ENCODE assay signal across 34 cellular contexts in genomic region chrX:147945286-147945685, GRCh38. TPM values are rescaled to one million over a fixed set of nuclear protein-coding genes. Genes with fewer than 3 reads are reported as not detected.
"Had no signal": no experiment of that assay in that cellular context is flagged by ENCODE, and none has a peak within 500 bp of the region (broad histone marks: within the 10 kb centered on the region; RNA-seq: fewer than 3 reads in every experiment).

No MANE protein-coding gene starts in this region.

- H3K27me3 Mint-ChIP-seq: dendritic cell treated with granulocyte-macrophage colony-stimulating factor and Interleukin-4, amounts not matched to agents 40 ng/mL and 50 ng/mL, for 4 days; effector memory CD8-positive, alpha-beta T cell had no signal

- H3K27ac ChIP-seq: colonic mucosa, epithelial cell of prostate, esophagus squamous epithelium, gastrocnemius medialis, heart right ventricle, left ventricle myocardium inferior, lower lobe of right lung had no signal

- H3K4me3 Mint-ChIP-seq: dendritic cell treated with granulocyte-macrophage colony-stimulating factor and Interleukin-4, amounts not matched to agents 40 ng/mL and 50 ng/mL, for 4 days; effector memory CD8-positive, alpha-beta T cell; endodermal cell; mesothelial cell of epicardium had no signal

- H3K4me1 Mint-ChIP-seq: endodermal cell, mesothelial cell of epicardium had no signal

- H3K4me1 ChIP-seq: colonic mucosa, esophagus squamous epithelium, gastrocnemius medialis, heart right ventricle, left ventricle myocardium inferior, lower lobe of right lung had no signal

- H3K36me3 ChIP-seq: colonic mucosa had no signal

- H3K27me3 ChIP-seq: colonic mucosa, esophagus squamous epithelium, gastrocnemius medialis, heart right ventricle had no signal

- FAIRE-seq: endometrium, islet of Langerhans, keratinocyte had no signal

- H3K4me3 ChIP-seq: colonic mucosa, esophagus squamous epithelium, gastrocnemius medialis, heart right ventricle, left ventricle myocardium inferior, lower lobe of right lung, mucosa of descending colon had no signal

- H3K9me3 ChIP-seq: colonic mucosa, esophagus squamous epithelium, gastrocnemius medialis, heart right ventricle, left ventricle myocardium inferior, lower lobe of right lung, mucosa of descending colon had no signal

- H3K27ac Mint-ChIP-seq: dendritic cell treated with granulocyte-macrophage colony-stimulating factor and Interleukin-4, amounts not matched to agents 40 ng/mL and 50 ng/mL, for 4 days; endodermal cell; mesothelial cell of epicardium had no signal

- H3K9me3 Mint-ChIP-seq: dendritic cell treated with granulocyte-macrophage colony-stimulating factor and Interleukin-4, amounts not matched to agents 40 ng/mL and 50 ng/mL, for 4 days; effector memory CD8-positive, alpha-beta T cell had no signal

- ATAC-seq: effector memory CD8-positive, alpha-beta T cell; esophagus mucosa; gastrocnemius medialis; heart right ventricle; left cardiac atrium; lower lobe of right lung; mucosa of descending colon had no signal

- DNase-seq: colonic mucosa; cortex of kidney; effector CD8-positive, alpha-beta T cell; effector memory CD8-positive, alpha-beta T cell; endodermal cell; erythroblast; esophagus squamous epithelium; foreskin fibroblast; foreskin melanocyte; gastrocnemius medialis; glutamatergic neuron; head of caudate nucleus; heart right ventricle; hippocampal formation; left cardiac atrium; left ventricle myocardium inferior; lower lobe of right lung; mesenchymal stem cell; mucosa of descending colon had no signal

RNA-seq across cellular contexts. Expression of gene FMR1NB, which starts 35.9 kb away (rescaled TPM):
- total RNA-seq: chondrocyte, dermis microvascular lymphatic vessel endothelial cell, endodermal cell, esophagus mucosa, esophagus squamous epithelium, gastrocnemius medialis, glomerular endothelial cell, heart right ventricle, kidney epithelial cell, left cardiac atrium, left ventricle myocardium inferior, liver, lower lobe of right lung, lung microvascular endothelial cell, mesenteric fat pad, mesothelial cell of epicardium, mucosa of descending colon, myocyte had no signal
- polyA plus RNA-seq: heart right ventricle, keratinocyte, liver had no signal
